Comparison of ENCODE assay signal across 27 cellular contexts in the genomic region with DNA sequence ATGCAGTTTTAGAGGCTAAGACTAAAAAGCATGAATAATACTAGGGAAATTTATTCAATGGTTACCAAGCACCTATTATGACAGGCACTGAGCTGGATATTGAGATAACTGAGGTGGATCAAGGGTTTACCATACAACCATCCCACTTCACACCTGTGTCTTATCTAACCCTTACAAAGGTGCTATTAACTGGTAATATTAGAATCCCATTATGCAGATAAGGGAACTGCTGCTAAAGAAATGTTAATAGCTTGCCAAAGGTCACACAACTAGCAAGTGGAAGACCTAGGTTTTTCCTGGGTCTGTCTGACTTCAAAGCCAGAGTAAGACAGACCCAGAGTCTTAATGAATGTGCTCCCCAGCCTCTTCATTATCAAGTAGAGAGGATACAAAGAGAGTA. TPM values are rescaled to one million over a fixed set of nuclear protein-coding genes. Genes with fewer than 3 reads are reported as not detected.
"Had no signal": no experiment of that assay in that cellular context is flagged by ENCODE, and none has a peak within 500 bp of the region (broad histone marks: within the 10 kb centered on the region; RNA-seq: fewer than 3 reads in every experiment).

No MANE protein-coding gene starts in this region.

- H3K4me3 Mint-ChIP-seq: dendritic cell treated with granulocyte-macrophage colony-stimulating factor and Interleukin-4, amounts not matched to agents 40 ng/mL and 50 ng/mL, for 4 days; effector memory CD8-positive, alpha-beta T cell had no signal

- DNase-seq: colonic mucosa; cortex of kidney; dermis blood vessel endothelial cell; dorsolateral prefrontal cortex; effector CD4-positive, alpha-beta T cell; effector CD8-positive, alpha-beta T cell; effector memory CD4-positive, alpha-beta T cell; effector memory CD8-positive, alpha-beta T cell; erythroblast; esophagus squamous epithelium; foreskin fibroblast; foreskin keratinocyte; foreskin melanocyte; gastrocnemius medialis; glutamatergic neuron; head of caudate nucleus; heart left ventricle; heart right ventricle had no signal

- H3K9me3 ChIP-seq: colonic mucosa, esophagus squamous epithelium, gastrocnemius medialis, gastroesophageal sphincter, heart left ventricle, heart right ventricle had no signal

- H3K27ac Mint-ChIP-seq: dendritic cell treated with granulocyte-macrophage colony-stimulating factor and Interleukin-4, amounts not matched to agents 40 ng/mL and 50 ng/mL, for 4 days; effector memory CD8-positive, alpha-beta T cell had no signal

- H3K27me3 ChIP-seq: colonic mucosa, dorsolateral prefrontal cortex, esophagus squamous epithelium, gastrocnemius medialis, gastroesophageal sphincter, heart left ventricle, heart right ventricle had no signal

- H3K4me1 ChIP-seq: colonic mucosa, esophagus squamous epithelium, foreskin keratinocyte, gastrocnemius medialis, gastroesophageal sphincter, heart left ventricle, heart right ventricle had no signal

- H3K27ac ChIP-seq: colonic mucosa, coronary artery, dorsolateral prefrontal cortex, epithelial cell of prostate, esophagus squamous epithelium, foreskin keratinocyte, gastrocnemius medialis, gastroesophageal sphincter, heart left ventricle, heart right ventricle had no signal

- H3K36me3 ChIP-seq: colonic mucosa, esophagus squamous epithelium, gastrocnemius medialis, gastroesophageal sphincter, heart left ventricle, heart right ventricle had no signal

- H3K4me3 ChIP-seq: colonic mucosa, coronary artery, dorsolateral prefrontal cortex, esophagus squamous epithelium, gastrocnemius medialis, gastroesophageal sphincter, heart left ventricle, heart right ventricle had no signal

- H3K27me3 Mint-ChIP-seq: effector memory CD8-positive, alpha-beta T cell had no signal

- FAIRE-seq: colon, endometrium, endothelial cell of umbilical vein, frontal cortex had no signal

- H3K9me3 Mint-ChIP-seq: effector memory CD8-positive, alpha-beta T cell had no signal

RNA-seq across cellular contexts. Expression of gene VSTM5, which starts 21.1 kb away (rescaled TPM):
- total RNA-seq: dermis blood vessel endothelial cell, endothelial cell of umbilical vein, gastrocnemius medialis, glomerular endothelial cell had no signal
